8 cellular contexts compared by ENCODE assay signal in the genomic region with DNA sequence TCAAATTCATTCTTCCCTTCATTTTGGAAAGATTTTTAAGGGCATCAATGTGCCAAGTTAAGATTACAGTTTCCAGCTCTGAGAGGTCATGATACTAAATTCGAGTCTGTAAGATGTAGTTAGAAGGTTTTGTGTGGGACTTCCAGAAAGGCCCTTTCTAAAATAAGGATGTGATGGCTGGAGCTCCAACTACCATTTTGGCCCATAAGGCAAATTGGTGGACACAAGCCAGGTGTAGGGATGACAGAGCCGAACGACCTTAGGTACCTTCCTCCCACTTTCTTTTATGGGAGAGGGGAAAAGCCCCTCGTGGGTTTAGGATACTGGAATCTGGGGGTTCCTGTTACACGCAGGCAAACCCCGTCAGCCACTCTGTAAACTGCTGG. TPM values are rescaled to one million over a fixed set of nuclear protein-coding genes. Genes with fewer than 3 reads are reported as not detected.
DNase-seq lines count a peak whose midpoint lies in the region; ATAC-seq and TF ChIP-seq lines count a peak whose summit lies in the region.

No MANE protein-coding gene starts in this region.

- H3K4me2 ChIP-seq in neural cell (ENCODE audit: low read length) = peak overlapping the region; percentile 62

- H2AFZ ChIP-seq in neural cell (ENCODE audit: low read depth, low read length) = peak overlapping the region; percentile 88

- H3K27ac ChIP-seq in CD4-positive, CD25-positive, alpha-beta regulatory T cell (ENCODE audit: insufficient read depth, low read length, poor library complexity, severe bottlenecking) = peak overlapping the region; percentile 44
- H3K27ac ChIP-seq in duodenal mucosa (ENCODE audit: low read depth, low read length) (peak overlapping the region; percentile 78), neural cell (ENCODE audit: low read length) (peak overlapping the region; percentile 57)

- H3K4me1 ChIP-seq in CD4-positive, CD25-positive, alpha-beta regulatory T cell (ENCODE audit: control insufficient read depth, insufficient read depth, low read length, poor library complexity, severe bottlenecking) = peaks cover 15% of the 10 kb centered on the region
- peaks cover 9 to 12% of the 10 kb centered on the region in 2 donors for H3K4me1 ChIP-seq in duodenal mucosa (ENCODE audit: control insufficient read depth in 1 of 2, insufficient read depth in 2 of 2, low read length in 2 of 2)

- H3K27me3 Mint-ChIP-seq in CD4-positive, CD25-positive, alpha-beta regulatory T cell = no peaks in the 10 kb centered on the region

- no peak for ATAC-seq in CD4-positive, CD25-positive, alpha-beta regulatory T cell (ENCODE audit: low read depth in 2 of 2)
- ATAC-seq in GM21737 (IDR thresholded peaks at IDR 0.05; ENCODE audit: unreplicated experiment) = no peak
- ATAC-seq in GM18517 (IDR thresholded peaks at IDR 0.05; ENCODE audit: unreplicated experiment) = no peak

- no peaks in the 10 kb centered on the region for H3K9me2 ChIP-seq in neural cell (ENCODE audit: insufficient read depth, low read length)

- no peaks in the 10 kb centered on the region for H3K36me3 Mint-ChIP-seq in CD4-positive, CD25-positive, alpha-beta regulatory T cell

- peaks cover 5% of the 10 kb centered on the region for H3K79me2 ChIP-seq in neural cell (replicated peaks; ENCODE audit: insufficient read depth, low read length)

- H3K9ac ChIP-seq in duodenal mucosa (ENCODE audit: low read depth in 1 of 2, low read length in 2 of 2) (peak overlapping the region; percentile 55 to 85), neural cell (ENCODE audit: low read length) (peak overlapping the region; percentile 75)

- no peaks in the 10 kb centered on the region for H3K27me3 ChIP-seq in CD4-positive, CD25-positive, alpha-beta regulatory T cell (ENCODE audit: control insufficient read depth, insufficient read depth, low read length)
- H3K27me3 ChIP-seq in duodenal mucosa (ENCODE audit: control insufficient read depth in 1 of 2, insufficient read depth in 2 of 2, low read length in 2 of 2) (no peaks in the 10 kb centered on the region), neural cell (ENCODE audit: insufficient read depth, low read depth, low read length) (no peaks in the 10 kb centered on the region)

- no peaks in the 10 kb centered on the region for H3K36me3 ChIP-seq in CD4-positive, CD25-positive, alpha-beta regulatory T cell (ENCODE audit: control insufficient read depth, insufficient read depth, low read length)
- no peaks in the 10 kb centered on the region for H3K36me3 ChIP-seq in duodenal mucosa (ENCODE audit: control insufficient read depth in 1 of 2, insufficient read depth in 2 of 2, low read length in 2 of 2)
- no peaks in the 10 kb centered on the region for H3K36me3 ChIP-seq in neural cell (ENCODE audit: insufficient read depth, low read length)

- no peak for DNase-seq in CD4-positive, CD25-positive, alpha-beta regulatory T cell
- DNase-seq in LNCaP clone FGC (ENCODE audit: low read depth) = no peak
- no peak for DNase-seq in NCI-H526 treated with DMSO at 0.1 percent for 48 hours (lab: John Stamatoyannopoulos, UW)
- DNase-seq in NK-92 treated with Interleukin-12 subunit alpha and Interleukin-12 subunit beta, amount 100 ng/mL, for 24 hours (lab: John Stamatoyannopoulos, UW) = no peak

- no peak for TF ChIP-seq EP300 in neural cell (conservative IDR thresholded peaks at IDR 0.05; ENCODE audit: poor library complexity, severe bottlenecking)

- H4K20me1 ChIP-seq in neural cell (ENCODE audit: insufficient read depth) = no peaks in the 10 kb centered on the region

- H3K4me1 Mint-ChIP-seq in CD4-positive, CD25-positive, alpha-beta regulatory T cell = peaks cover 11 to 28% (median 18%) of the 10 kb centered on the region in 4 donors

- H3K9me3 ChIP-seq in CD4-positive, CD25-positive, alpha-beta regulatory T cell (ENCODE audit: control insufficient read depth in 2 of 2, low read length in 2 of 2) = no peaks in the 10 kb centered on the region
- H3K9me3 ChIP-seq in duodenal mucosa (ENCODE audit: control insufficient read depth in 1 of 2, low read length in 2 of 2) = no peaks in the 10 kb centered on the region
- H3K9me3 ChIP-seq in neural cell (ENCODE audit: low read length) = no peaks in the 10 kb centered on the region

- TF ChIP-seq CTCF in LNCaP clone FGC (IDR thresholded peaks at IDR 0.05; ENCODE audit: control insufficient read depth, extremely low read depth, insufficient read depth) = no peak
- TF ChIP-seq CTCF in neural cell (IDR thresholded peaks at IDR 0.05; ENCODE audit: poor library complexity, severe bottlenecking) = no peak

- H3K4me3 ChIP-seq in CD4-positive, CD25-positive, alpha-beta regulatory T cell (ENCODE audit: low read depth, low read length) = peak overlapping the region; percentile 74
- H3K4me3 ChIP-seq in LNCaP clone FGC (ENCODE audit: low read depth, low read length) (peak overlapping the region; percentile 75), duodenal mucosa (ENCODE audit: low read depth in 1 of 2, low read length in 2 of 2) (peak overlapping the region; percentile 69 to 92), neural cell (ENCODE audit: low read length) (peak overlapping the region; percentile 88)

- peaks cover 0 to 4% (median 1%) of the 10 kb centered on the region in 7 donors for H3K9me3 Mint-ChIP-seq in CD4-positive, CD25-positive, alpha-beta regulatory T cell

- H3K4me3 Mint-ChIP-seq in CD4-positive, CD25-positive, alpha-beta regulatory T cell = peak overlapping the region; percentile 96 to 98 (median 98)

- no peaks in the 10 kb centered on the region for H3F3A ChIP-seq in neural cell (ENCODE audit: insufficient read depth, low read length, poor library complexity, severe bottlenecking)

- no peak for TF ChIP-seq RAD21 in neural cell (conservative IDR thresholded peaks at IDR 0.05)

- peak overlapping the region in 2 of 3 donors; percentile 95 to 98 for H3K27ac Mint-ChIP-seq in CD4-positive, CD25-positive, alpha-beta regulatory T cell

TF ChIP-seq in neural cell, 6 proteins besides CTCF, POLR2A, EP300 and RAD21:
- no peak for TF ChIP-seq EZH2 (IDR thresholded peaks at IDR 0.05; ENCODE audit: borderline replicate concordance, insufficient read depth, low read length, poor library complexity, severe bottlenecking)
- TF ChIP-seq TAF1 (IDR thresholded peaks at IDR 0.05; ENCODE audit: low read depth) = no peak
- no peak for TF ChIP-seq POLR2AphosphoS5 (IDR thresholded peaks at IDR 0.05)
- TF ChIP-seq SMC3 (conservative IDR thresholded peaks at IDR 0.05; ENCODE audit: poor library complexity) = no peak
- TF ChIP-seq, protein P1, sequence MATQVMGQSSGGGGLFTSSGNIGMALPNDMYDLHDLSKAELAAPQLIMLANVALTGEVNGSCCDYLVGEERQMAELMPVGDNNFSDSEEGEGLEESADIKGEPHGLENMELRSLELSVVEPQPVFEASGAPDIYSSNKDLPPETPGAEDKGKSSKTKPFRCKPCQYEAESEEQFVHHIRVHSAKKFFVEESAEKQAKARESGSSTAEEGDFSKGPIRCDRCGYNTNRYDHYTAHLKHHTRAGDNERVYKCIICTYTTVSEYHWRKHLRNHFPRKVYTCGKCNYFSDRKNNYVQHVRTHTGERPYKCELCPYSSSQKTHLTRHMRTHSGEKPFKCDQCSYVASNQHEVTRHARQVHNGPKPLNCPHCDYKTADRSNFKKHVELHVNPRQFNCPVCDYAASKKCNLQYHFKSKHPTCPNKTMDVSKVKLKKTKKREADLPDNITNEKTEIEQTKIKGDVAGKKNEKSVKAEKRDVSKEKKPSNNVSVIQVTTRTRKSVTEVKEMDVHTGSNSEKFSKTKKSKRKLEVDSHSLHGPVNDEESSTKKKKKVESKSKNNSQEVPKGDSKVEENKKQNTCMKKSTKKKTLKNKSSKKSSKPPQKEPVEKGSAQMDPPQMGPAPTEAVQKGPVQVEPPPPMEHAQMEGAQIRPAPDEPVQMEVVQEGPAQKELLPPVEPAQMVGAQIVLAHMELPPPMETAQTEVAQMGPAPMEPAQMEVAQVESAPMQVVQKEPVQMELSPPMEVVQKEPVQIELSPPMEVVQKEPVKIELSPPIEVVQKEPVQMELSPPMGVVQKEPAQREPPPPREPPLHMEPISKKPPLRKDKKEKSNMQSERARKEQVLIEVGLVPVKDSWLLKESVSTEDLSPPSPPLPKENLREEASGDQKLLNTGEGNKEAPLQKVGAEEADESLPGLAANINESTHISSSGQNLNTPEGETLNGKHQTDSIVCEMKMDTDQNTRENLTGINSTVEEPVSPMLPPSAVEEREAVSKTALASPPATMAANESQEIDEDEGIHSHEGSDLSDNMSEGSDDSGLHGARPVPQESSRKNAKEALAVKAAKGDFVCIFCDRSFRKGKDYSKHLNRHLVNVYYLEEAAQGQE (IDR thresholded peaks at IDR 0.05; ENCODE audit: borderline replicate concordance) = no peak
- no peak for TF ChIP-seq MXI1 (conservative IDR thresholded peaks at IDR 0.05; ENCODE audit: poor library complexity, severe bottlenecking)

RNA-seq across cellular contexts. Expression of a gene that starts 54.3 kb away (rescaled TPM):
- 4.6 TPM for total RNA-seq in CD4-positive, CD25-positive, alpha-beta regulatory T cell
- 1 to 10 TPM; 1.1 to 2.2 (median 1.6) TPM for polyA plus RNA-seq in CD4-positive, CD25-positive, alpha-beta regulatory T cell
- 23.7 and 27.8 TPM in 2 replicates for polyA plus RNA-seq in neural cell
- 49.9 and 58.2 TPM in 2 replicates for polyA minus RNA-seq in neural cell
